17 cellular contexts compared by ENCODE assay signal in genomic region chr20:45038747-45039469, GRCh38.
DNase-seq lines count a peak whose midpoint lies in the region; ATAC-seq and TF ChIP-seq lines count a peak whose summit lies in the region.
"Had no signal": no experiment of that assay in that cellular context is flagged by ENCODE, and none has a peak within 500 bp of the region (broad histone marks: within the 10 kb centered on the region; RNA-seq: fewer than 3 reads in every experiment).

No MANE protein-coding gene starts in this region.

- DNase-seq in CD8-positive, alpha-beta memory T cell, result no peak
- no peak for DNase-seq in HL-60 (ENCODE audit: low read depth in 1 of 2, low spot score in 1 of 2)
- no peak for DNase-seq in activated naive CD8-positive, alpha-beta T cell treated with anti-CD3 and anti-CD28 coated beads for 36 hours
- no peak for DNase-seq in naive B cell
- DNase-seq in AG08396 (ENCODE audit: low spot score), result no peak
- no peak for DNase-seq in epidermal melanocyte (ENCODE audit: insufficient read length, low spot score)
- DNase-seq in T1000 (lab: John Stamatoyannopoulos, UW), result no peak
- no peak for DNase-seq in GM20000 (ENCODE audit: low spot score)
- DNase-seq: anterior cingulate cortex; CD4-positive, alpha-beta memory T cell; cortex of kidney; GDM1; left lung; stimulated activated CD4-positive, alpha-beta T cell treated with anti-CD3 and anti-CD28 coated beads, Interleukin-1b, Interleukin-23, amount 100 ng/mL, for 48 hours; upper lobe of left lung; WERI-Rb-1 had no signal

- CTCF ChIA-PET in CD8-positive, alpha-beta memory T cell (lab: Charles Lee), result interaction anchor here (3.8 kb wide), 1 partner anchor 57 kb away, joined by 17 read pairs; no protein-coding TSS in a partner anchor

- no peak overlapping the region for H3K27ac ChIP-seq in CD8-positive, alpha-beta memory T cell (ENCODE audit: low read depth, low read length)
- peak overlapping the region; percentile 70 for H3K27ac ChIP-seq in HL-60 (replicated peaks)
- H3K27ac ChIP-seq: WERI-Rb-1 had no signal

- no peaks in the 10 kb centered on the region for H3K27me3 Mint-ChIP-seq in CD8-positive, alpha-beta memory T cell
- H3K27me3 Mint-ChIP-seq in activated naive CD8-positive, alpha-beta T cell treated with anti-CD3 and anti-CD28 coated beads for 36 hours, result no peaks in the 10 kb centered on the region
- no peaks in the 10 kb centered on the region for H3K27me3 Mint-ChIP-seq in naive B cell
- H3K27me3 Mint-ChIP-seq: CD4-positive, alpha-beta memory T cell had no signal

- POLR2A ChIA-PET in CD8-positive, alpha-beta memory T cell (lab: Charles Lee), result interaction anchor here (0.7 kb wide), 1 partner anchor 87 kb away, joined by 3 read pairs; no protein-coding TSS in a partner anchor

- peak overlapping the region in 7 of 8 donors; percentile 3 to 87 (median 57) for H3K27ac Mint-ChIP-seq in CD8-positive, alpha-beta memory T cell
- peak overlapping the region; percentile 74 for H3K27ac Mint-ChIP-seq in activated naive CD8-positive, alpha-beta T cell treated with anti-CD3 and anti-CD28 coated beads for 36 hours
- H3K27ac Mint-ChIP-seq in naive B cell, result peak overlapping the region; percentile 5 to 74 (median 60)
- H3K27ac Mint-ChIP-seq: nephron had no signal

- no peak overlapping the region for H3K4me3 Mint-ChIP-seq in CD8-positive, alpha-beta memory T cell
- H3K4me3 Mint-ChIP-seq in activated naive CD8-positive, alpha-beta T cell treated with anti-CD3 and anti-CD28 coated beads for 36 hours, result no peak overlapping the region
- no peak overlapping the region for H3K4me3 Mint-ChIP-seq in naive B cell
- H3K4me3 Mint-ChIP-seq: nephron had no signal

- peaks cover 0 to 71% (median 26%) of the 10 kb centered on the region in 3 donors for H3K36me3 Mint-ChIP-seq in CD8-positive, alpha-beta memory T cell
- H3K36me3 Mint-ChIP-seq in activated naive CD8-positive, alpha-beta T cell treated with anti-CD3 and anti-CD28 coated beads for 36 hours, result peaks cover 54% of the 10 kb centered on the region
- peaks cover 17 to 28% of the 10 kb centered on the region in 2 donors for H3K36me3 Mint-ChIP-seq in naive B cell

- no peak overlapping the region for H3K4me3 ChIP-seq in CD8-positive, alpha-beta memory T cell (ENCODE audit: low read length)
- H3K4me3 ChIP-seq in HL-60 (replicated peaks; ENCODE audit: insufficient read depth, low read length), result no peak overlapping the region
- H3K4me3 ChIP-seq: left lung, upper lobe of left lung had no signal

- no peaks in the 10 kb centered on the region for H3K9me3 ChIP-seq in CD8-positive, alpha-beta memory T cell (ENCODE audit: low read length)
- H3K9me3 ChIP-seq: left lung, upper lobe of left lung had no signal

- H3K4me1 ChIP-seq in CD8-positive, alpha-beta memory T cell (ENCODE audit: insufficient read depth, low read length), result peaks cover 43% of the 10 kb centered on the region

- H3K36me3 ChIP-seq in CD8-positive, alpha-beta memory T cell (ENCODE audit: insufficient read depth, low read length), result peaks cover 7% of the 10 kb centered on the region
- H3K36me3 ChIP-seq: upper lobe of left lung, WERI-Rb-1 had no signal

- ATAC-seq in naive B cell (ENCODE audit: low read depth in 2 of 2), result no peak

- no peaks in the 10 kb centered on the region for H3K9me3 Mint-ChIP-seq in CD8-positive, alpha-beta memory T cell
- H3K9me3 Mint-ChIP-seq in activated naive CD8-positive, alpha-beta T cell treated with anti-CD3 and anti-CD28 coated beads for 36 hours, result no peaks in the 10 kb centered on the region
- no peaks in the 10 kb centered on the region for H3K9me3 Mint-ChIP-seq in naive B cell
- H3K9me3 Mint-ChIP-seq: CD4-positive, alpha-beta memory T cell; nephron had no signal

- TF ChIP-seq CTCF in HL-60 (IDR thresholded peaks at IDR 0.05; ENCODE audit: insufficient read depth, low read length) (no peak), GM20000 (IDR thresholded peaks at IDR 0.05; ENCODE audit: extremely low read depth, missing control alignments) (no peak)

- H3K27me3 ChIP-seq in CD8-positive, alpha-beta memory T cell (ENCODE audit: insufficient read depth, low read length, poor library complexity, severe bottlenecking), result no peaks in the 10 kb centered on the region
- H3K27me3 ChIP-seq in HL-60 (ENCODE audit: insufficient read depth, poor library complexity, severe bottlenecking), result no peaks in the 10 kb centered on the region
- H3K27me3 ChIP-seq: left lung, upper lobe of left lung had no signal

- peaks cover 73 to 96% (median 95%) of the 10 kb centered on the region in 3 donors for H3K4me1 Mint-ChIP-seq in CD8-positive, alpha-beta memory T cell
- peaks cover 69% of the 10 kb centered on the region for H3K4me1 Mint-ChIP-seq in activated naive CD8-positive, alpha-beta T cell treated with anti-CD3 and anti-CD28 coated beads for 36 hours
- peaks cover 32 to 59% (median 37%) of the 10 kb centered on the region in 3 donors for H3K4me1 Mint-ChIP-seq in naive B cell
